Comparison of ENCODE assay signal across 29 cellular contexts in genomic region chr5:154618696-154619095, GRCh38.
DNase-seq lines count a peak whose midpoint lies in the region; ATAC-seq and TF ChIP-seq lines count a peak whose summit lies in the region.
"Had no signal": no experiment of that assay in that cellular context is flagged by ENCODE, and none has a peak within 500 bp of the region (broad histone marks: within the 10 kb centered on the region; RNA-seq: fewer than 3 reads in every experiment).

No MANE protein-coding gene starts in this region.

- H3K4ac ChIP-seq in mesenchymal stem cell (ENCODE audit: low read depth in 1 of 2, low read length in 2 of 2): no peak overlapping the region

- H2AFZ ChIP-seq in mesenchymal stem cell (ENCODE audit: low read depth, low read length): no peak overlapping the region
- H2AFZ ChIP-seq: parathyroid adenoma had no signal

- no peaks in the 10 kb centered on the region for H3K9me3 ChIP-seq in mesenchymal stem cell (ENCODE audit: control insufficient read depth, low read length)
- H3K9me3 ChIP-seq: adrenal gland, BE2C, Peyer's patch had no signal

- H2BK5ac ChIP-seq in mesenchymal stem cell (ENCODE audit: low read depth, low read length, poor library complexity, severe bottlenecking): no peak overlapping the region

- H3K4me3 ChIP-seq in AG10803 (ENCODE audit: low read length) (no peak overlapping the region), mesenchymal stem cell (ENCODE audit: insufficient read depth in 1 of 2, low read depth in 1 of 2, low read length in 2 of 2) (no peak overlapping the region)
- H3K4me3 ChIP-seq: A549, adrenal gland, Peyer's patch had no signal

- peaks cover 15 to 25% of the 10 kb centered on the region in 2 experiments for H3K27me3 ChIP-seq in mesenchymal stem cell (ENCODE audit: control insufficient read depth in 1 of 2, insufficient read depth in 1 of 2, low read length in 2 of 2)
- H3K27me3 ChIP-seq: adrenal gland, BE2C, Peyer's patch had no signal

- H3K14ac ChIP-seq in mesenchymal stem cell (ENCODE audit: low read length in 2 of 2): no peak overlapping the region

- TF ChIP-seq CTCF in AG10803 (conservative IDR thresholded peaks at IDR 0.05; ENCODE audit: low read length): no peak

- H3K27ac Mint-ChIP-seq in activated T-helper 2 cell treated with anti-CD3 and anti-CD28 coated beads, Interferon-gamma antibody, Interleukin-2, Interleukin-4, amounts not matched to agents 10 μg/mL and 5 μg/mL and 100 μg/mL, durations not matched to agents 14 hours and 24 hours and 36 hours: no peak overlapping the region
- H3K27ac Mint-ChIP-seq: activated CD8-positive, alpha-beta T cell treated with anti-CD3 and anti-CD28 coated beads, Interleukin-2, amount 10 ng/mL, durations not matched to agents 7 days and 5 days; activated naive CD4-positive, alpha-beta T cell treated with anti-CD3 and anti-CD28 coated beads, Interleukin-2, amount 10 ng/mL, durations not matched to agents 7 days and 5 days; CD8-positive, alpha-beta T cell; immature natural killer cell had no signal

- H3K27me3 Mint-ChIP-seq in activated T-helper 2 cell treated with anti-CD3 and anti-CD28 coated beads, Interferon-gamma antibody, Interleukin-2, Interleukin-4, amounts not matched to agents 10 μg/mL and 5 μg/mL and 100 μg/mL, durations not matched to agents 14 hours and 24 hours and 36 hours (ENCODE audit: low read depth): peaks cover 5% of the 10 kb centered on the region

- DNase-seq in AG10803 (ENCODE audit: low read depth) (peak; percentile 10), HT1080 (ENCODE audit: low read depth) (peak; percentile 58), astrocyte of the hippocampus (ENCODE audit: low read depth, low spot score) (peak; percentile 6), mesenchymal stem cell (peak; percentile 19), cardiac septum (ENCODE audit: low spot score) (no peak)
- no peak for DNase-seq in activated T-helper 2 cell treated with anti-CD3 and anti-CD28 coated beads, Interferon-gamma antibody, Interleukin-2, Interleukin-4, amounts not matched to agents 10 μg/mL and 5 μg/mL and 100 μg/mL, durations not matched to agents 14 hours and 24 hours and 36 hours (ENCODE audit: low spot score)
- DNase-seq: activated CD4-positive, alpha-beta T cell treated with anti-CD3 and anti-CD28 coated beads for 4 hours; activated CD8-positive, alpha-beta T cell treated with anti-CD3 and anti-CD28 coated beads, Interleukin-2, amount 10 ng/mL, durations not matched to agents 7 days and 5 days; activated naive CD4-positive, alpha-beta T cell treated with anti-CD3 and anti-CD28 coated beads, Interleukin-2, amount 10 ng/mL, durations not matched to agents 7 days and 5 days; adrenal gland; BE2C; brain microvascular endothelial cell; CD8-positive, alpha-beta T cell; immature natural killer cell; MM.1S; NCI-H1105 treated with DMSO at 0.1 percent for 48 hours; NCI-H187 treated with DMSO at 0.1 percent for 48 hours; NCI-H526 treated with DMSO at 0.1 percent for 48 hours; Peyer's patch; SIG-M5; stimulated activated CD4-positive, alpha-beta T cell treated with anti-CD3 and anti-CD28 coated beads, Interleukin-2, amount 100 ng/mL, for 24 hours; stimulated activated naive CD8-positive, alpha-beta T cell treated with anti-CD3 and anti-CD28 coated beads, Interleukin-15, Interleukin-2, amounts not matched to agents 100 U/mL and 50 U/mL, for 24 hours; WERI-Rb-1 had no signal

- no peak overlapping the region for H3K18ac ChIP-seq in mesenchymal stem cell (ENCODE audit: low read depth in 1 of 2, low read length in 2 of 2)

- no peak overlapping the region for H2BK12ac ChIP-seq in mesenchymal stem cell (ENCODE audit: low read length in 2 of 2)

- H3K36me3 Mint-ChIP-seq in activated T-helper 2 cell treated with anti-CD3 and anti-CD28 coated beads, Interferon-gamma antibody, Interleukin-2, Interleukin-4, amounts not matched to agents 10 μg/mL and 5 μg/mL and 100 μg/mL, durations not matched to agents 14 hours and 24 hours and 36 hours (ENCODE audit: low read depth): no peaks in the 10 kb centered on the region
- H3K36me3 Mint-ChIP-seq: activated naive CD4-positive, alpha-beta T cell treated with anti-CD3 and anti-CD28 coated beads, Interleukin-2, amount 10 ng/mL, durations not matched to agents 7 days and 5 days; CD8-positive, alpha-beta T cell; immature natural killer cell had no signal

- no peak overlapping the region for H2AK5ac ChIP-seq in mesenchymal stem cell (ENCODE audit: low read length, severe bottlenecking)

- no peak overlapping the region for H3K4me3 Mint-ChIP-seq in activated T-helper 2 cell treated with anti-CD3 and anti-CD28 coated beads, Interferon-gamma antibody, Interleukin-2, Interleukin-4, amounts not matched to agents 10 μg/mL and 5 μg/mL and 100 μg/mL, durations not matched to agents 14 hours and 24 hours and 36 hours (ENCODE audit: low read depth)
- H3K4me3 Mint-ChIP-seq: activated CD8-positive, alpha-beta T cell treated with anti-CD3 and anti-CD28 coated beads, Interleukin-2, amount 10 ng/mL, durations not matched to agents 7 days and 5 days; activated naive CD4-positive, alpha-beta T cell treated with anti-CD3 and anti-CD28 coated beads, Interleukin-2, amount 10 ng/mL, durations not matched to agents 7 days and 5 days; CD8-positive, alpha-beta T cell; immature natural killer cell had no signal

- H3K4me1 Mint-ChIP-seq in activated T-helper 2 cell treated with anti-CD3 and anti-CD28 coated beads, Interferon-gamma antibody, Interleukin-2, Interleukin-4, amounts not matched to agents 10 μg/mL and 5 μg/mL and 100 μg/mL, durations not matched to agents 14 hours and 24 hours and 36 hours (ENCODE audit: low read depth): no peaks in the 10 kb centered on the region
- H3K4me1 Mint-ChIP-seq: activated naive CD4-positive, alpha-beta T cell treated with anti-CD3 and anti-CD28 coated beads, Interleukin-2, amount 10 ng/mL, durations not matched to agents 7 days and 5 days; immature natural killer cell had no signal

- no peak overlapping the region for H2BK15ac ChIP-seq in mesenchymal stem cell (ENCODE audit: low read depth, poor library complexity, severe bottlenecking)

- H3K4me2 ChIP-seq in mesenchymal stem cell (ENCODE audit: low read length, poor library complexity, severe bottlenecking): no peak overlapping the region
- H3K4me2 ChIP-seq: A549, KMS-11 had no signal

- H3K36me3 ChIP-seq in mesenchymal stem cell (ENCODE audit: control insufficient read depth in 1 of 2, insufficient read depth in 2 of 2, low read depth in 1 of 2, low read length in 2 of 2): no peaks in the 10 kb centered on the region
- H3K36me3 ChIP-seq: adrenal gland, BE2C, brain microvascular endothelial cell, Peyer's patch, WERI-Rb-1 had no signal

- no peaks in the 10 kb centered on the region for H3K79me1 ChIP-seq in mesenchymal stem cell (replicated peaks; ENCODE audit: low read length, poor library complexity, severe bottlenecking)

- no peak overlapping the region for H4K91ac ChIP-seq in mesenchymal stem cell (ENCODE audit: low read length)

- intact Hi-C loops in cardiac septum (cut with DNase I): no loop called here
- intact Hi-C loops in activated T-helper 2 cell treated with anti-CD3 and anti-CD28 coated beads, Interferon-gamma antibody, Interleukin-2, Interleukin-4, amounts not matched to agents 10 μg/mL and 5 μg/mL and 100 μg/mL, durations not matched to agents 14 hours and 24 hours and 36 hours (cut with micrococcal nuclease): no loop called here

- H3K23ac ChIP-seq in mesenchymal stem cell (ENCODE audit: low read length in 2 of 2): no peak overlapping the region

- H2BK120ac ChIP-seq in mesenchymal stem cell (ENCODE audit: low read depth, low read length): no peak overlapping the region

- H4K8ac ChIP-seq in mesenchymal stem cell (ENCODE audit: low read length): no peak overlapping the region

- no peak overlapping the region for H3K27ac ChIP-seq in mesenchymal stem cell (ENCODE audit: low read length, poor library complexity, severe bottlenecking)
- H3K27ac ChIP-seq: A549, adrenal gland, brain microvascular endothelial cell, KMS-11, parathyroid adenoma, Peyer's patch, WERI-Rb-1 had no signal

- no peaks in the 10 kb centered on the region for H3K9me3 Mint-ChIP-seq in activated T-helper 2 cell treated with anti-CD3 and anti-CD28 coated beads, Interferon-gamma antibody, Interleukin-2, Interleukin-4, amounts not matched to agents 10 μg/mL and 5 μg/mL and 100 μg/mL, durations not matched to agents 14 hours and 24 hours and 36 hours
- H3K9me3 Mint-ChIP-seq: activated naive CD4-positive, alpha-beta T cell treated with anti-CD3 and anti-CD28 coated beads, Interleukin-2, amount 10 ng/mL, durations not matched to agents 7 days and 5 days; CD8-positive, alpha-beta T cell had no signal

- ATAC-seq in HG03045 (IDR thresholded peaks at IDR 0.05; ENCODE audit: unreplicated experiment) (no peak), GM18861 (IDR thresholded peaks at IDR 0.05; ENCODE audit: unreplicated experiment) (no peak)
- ATAC-seq: A549; activated CD8-positive, alpha-beta T cell treated with anti-CD3 and anti-CD28 coated beads, Interleukin-2, amount 10 ng/mL, durations not matched to agents 7 days and 5 days; CD8-positive, alpha-beta T cell; left lobe of liver; stimulated activated naive CD8-positive, alpha-beta T cell treated with anti-CD3 and anti-CD28 coated beads, Interleukin-15, Interleukin-2, amounts not matched to agents 100 U/mL and 50 U/mL, for 24 hours had no signal

- H3K4me1 ChIP-seq in mesenchymal stem cell (ENCODE audit: control insufficient read depth, insufficient read depth, low read depth, low read length): no peaks in the 10 kb centered on the region
- H3K4me1 ChIP-seq: A549, adrenal gland, BE2C, parathyroid adenoma, Peyer's patch had no signal

- H3K9ac ChIP-seq in mesenchymal stem cell (ENCODE audit: low read length): no peak overlapping the region
- H3K9ac ChIP-seq: KMS-11, parathyroid adenoma had no signal

Comparison
In these comparisons a context has a peak if more than half of its experiments do, and no peak if none do; other contexts are left out.
1. DNase-seq: peak in AG10803 (single experiment), HT1080 (single experiment), astrocyte of the hippocampus (single experiment) and mesenchymal stem cell (single experiment); none in cardiac septum (single experiment) and activated T-helper 2 cell treated with anti-CD3 and anti-CD28 coated beads, Interferon-gamma antibody, Interleukin-2, Interleukin-4, amounts not matched to agents 10 μg/mL and 5 μg/mL and 100 μg/mL, durations not matched to agents 14 hours and 24 hours and 36 hours (single experiment).